In genomic region chr5:126658526-126658925, GRCh38 we compare ENCODE assay signal across 16 cellular contexts. TPM values are rescaled to one million over a fixed set of nuclear protein-coding genes. Genes with fewer than 3 reads are reported as not detected.
DNase-seq lines count a peak whose midpoint lies in the region; ATAC-seq and TF ChIP-seq lines count a peak whose summit lies in the region.
"Had no signal": no experiment of that assay in that cellular context is flagged by ENCODE, and none has a peak within 500 bp of the region (broad histone marks: within the 10 kb centered on the region; RNA-seq: fewer than 3 reads in every experiment).

No MANE protein-coding gene starts in this region.

- TF ChIP-seq CTCF in A673 (conservative IDR thresholded peaks at IDR 0.05; ENCODE audit: low read depth, low read length), result no peak
- no peak for TF ChIP-seq CTCF in endothelial cell (IDR thresholded peaks at IDR 0.05; ENCODE audit: unreplicated experiment)
- no peak for TF ChIP-seq CTCF in upper lobe of right lung (IDR thresholded peaks at IDR 0.05)

- H3K36me3 ChIP-seq in A673 (ENCODE audit: insufficient read depth, low read length, poor library complexity, severe bottlenecking) (no peaks in the 10 kb centered on the region), mesodermal cell (ENCODE audit: control insufficient read depth, insufficient read depth, low read length) (no peaks in the 10 kb centered on the region), upper lobe of right lung (no peaks in the 10 kb centered on the region)
- H3K36me3 ChIP-seq: BLaER1 had no signal

- DNase-seq in A673 (ENCODE audit: low spot score) (peak; percentile 60), NCI-H82 treated with DMSO at 0.1 percent for 48 hours (lab: John Stamatoyannopoulos, UW; ENCODE audit: unreplicated experiment) (peak; percentile 64), endothelial cell (ENCODE audit: low spot score) (no peak), upper lobe of right lung (no peak)
- DNase-seq in activated T-helper 1 cell treated with anti-CD3 and anti-CD28 coated beads, Interleukin-12 subunit alpha, Interleukin-12 subunit beta, Interleukin-2, Interleukin-4 antibody, amounts not matched to agents 30 ng/mL and 10 ng/mL and 1 ng/mL, durations not matched to agents 14 hours and 24 hours and 36 hours (ENCODE audit: low spot score), result no peak
- DNase-seq: DMS 273 treated with DMSO at 0.1 percent for 48 hours, GF-D8, H7, NCI-H187, NCI-H69, RPMI8226 had no signal

- H3K27ac ChIP-seq in A673 (ENCODE audit: low read depth, low read length, poor library complexity, severe bottlenecking) (peak overlapping the region; percentile 35), mesodermal cell (ENCODE audit: low read depth, low read length, severe bottlenecking) (peak overlapping the region; percentile 23), upper lobe of right lung (no peak overlapping the region)
- H3K27ac ChIP-seq: BLaER1 had no signal

- no TSS peak for BruUV-seq in A673 (replicated peaks; lab: Mats Ljungman, UMichigan)

- H3K36me3 Mint-ChIP-seq in endothelial cell (ENCODE audit: low read depth, unreplicated experiment), result no peaks in the 10 kb centered on the region
- H3K36me3 Mint-ChIP-seq in activated T-helper 1 cell treated with anti-CD3 and anti-CD28 coated beads, Interleukin-12 subunit alpha, Interleukin-12 subunit beta, Interleukin-2, Interleukin-4 antibody, amounts not matched to agents 30 ng/mL and 10 ng/mL and 1 ng/mL, durations not matched to agents 14 hours and 24 hours and 36 hours (ENCODE audit: low read depth), result no peaks in the 10 kb centered on the region

- H3K27me3 ChIP-seq in A673 (replicated peaks; ENCODE audit: insufficient read depth, low read depth, low read length, poor library complexity) (no peaks in the 10 kb centered on the region), upper lobe of right lung (no peaks in the 10 kb centered on the region)
- H3K27me3 ChIP-seq: BLaER1 had no signal

- intact Hi-C loops in A673 (cut with micrococcal nuclease; ENCODE audit: unreplicated experiment), result loop anchor here (5.0 to 10.0 kb wide), 4 partner anchors 386 to 1546 kb away; no protein-coding TSS in a partner anchor
- intact Hi-C loops in activated T-helper 1 cell treated with anti-CD3 and anti-CD28 coated beads, Interleukin-12 subunit alpha, Interleukin-12 subunit beta, Interleukin-2, Interleukin-4 antibody, amounts not matched to agents 30 ng/mL and 10 ng/mL and 1 ng/mL, durations not matched to agents 14 hours and 24 hours and 36 hours (cut with micrococcal nuclease), result no loop called here
- intact Hi-C loops in upper lobe of right lung (cut with DNase I), result no loop called here

- H3K27ac Mint-ChIP-seq in endothelial cell (ENCODE audit: unreplicated experiment), result peak overlapping the region; percentile 44
- no peak overlapping the region for H3K27ac Mint-ChIP-seq in activated T-helper 1 cell treated with anti-CD3 and anti-CD28 coated beads, Interleukin-12 subunit alpha, Interleukin-12 subunit beta, Interleukin-2, Interleukin-4 antibody, amounts not matched to agents 30 ng/mL and 10 ng/mL and 1 ng/mL, durations not matched to agents 14 hours and 24 hours and 36 hours
- H3K27ac Mint-ChIP-seq: IgD-negative memory B cell had no signal

- POLR2A ChIA-PET in A673 (lab: Charles Lee; ENCODE audit: low non-redundant PET), result interaction anchor here (0.7 kb wide), 1 partner anchor 325 kb away, joined by 8 read pairs; no protein-coding TSS in a partner anchor

- no peak overlapping the region for H3K4me3 ChIP-seq in A673 (ENCODE audit: low read depth, low read length, poor library complexity, severe bottlenecking)
- no peak overlapping the region for H3K4me3 ChIP-seq in mesodermal cell (ENCODE audit: extremely low read depth, insufficient read depth, low read length, poor library complexity, severe bottlenecking)
- H3K4me3 ChIP-seq in upper lobe of right lung, result no peak overlapping the region
- H3K4me3 ChIP-seq: BLaER1 had no signal

- no peak for ATAC-seq in HG03460 (IDR thresholded peaks at IDR 0.05; ENCODE audit: unreplicated experiment)
- ATAC-seq in upper lobe of right lung, result no peak
- ATAC-seq in HG03432 (IDR thresholded peaks at IDR 0.05; ENCODE audit: unreplicated experiment), result no peak

- peaks cover 2% of the 10 kb centered on the region for H3K4me1 Mint-ChIP-seq in endothelial cell (ENCODE audit: unreplicated experiment)
- peaks cover 8% of the 10 kb centered on the region for H3K4me1 Mint-ChIP-seq in activated T-helper 1 cell treated with anti-CD3 and anti-CD28 coated beads, Interleukin-12 subunit alpha, Interleukin-12 subunit beta, Interleukin-2, Interleukin-4 antibody, amounts not matched to agents 30 ng/mL and 10 ng/mL and 1 ng/mL, durations not matched to agents 14 hours and 24 hours and 36 hours (ENCODE audit: low read depth)

- CTCF ChIA-PET in A673 (lab: Charles Lee), result interaction anchor here (0.6 kb wide), 1 partner anchor 497 kb away, joined by 5 read pairs; no protein-coding TSS in a partner anchor

- 87 to 92% methylated on average over 2 to 3 of the region's 5 CpGs for WGBS in mesodermal cell (ENCODE audit: insufficient coverage in 2 of 2), 2 experiments

- H3K9me3 ChIP-seq in A673 (ENCODE audit: low read depth, low read length, poor library complexity, severe bottlenecking), result no peaks in the 10 kb centered on the region
- H3K9me3 ChIP-seq in mesodermal cell (ENCODE audit: control insufficient read depth, low read length), result no peaks in the 10 kb centered on the region
- H3K9me3 ChIP-seq in upper lobe of right lung, result no peaks in the 10 kb centered on the region
- H3K9me3 ChIP-seq: BLaER1 had no signal

- H3K4me3 Mint-ChIP-seq in endothelial cell (ENCODE audit: unreplicated experiment), result no peak overlapping the region
- no peak overlapping the region for H3K4me3 Mint-ChIP-seq in activated T-helper 1 cell treated with anti-CD3 and anti-CD28 coated beads, Interleukin-12 subunit alpha, Interleukin-12 subunit beta, Interleukin-2, Interleukin-4 antibody, amounts not matched to agents 30 ng/mL and 10 ng/mL and 1 ng/mL, durations not matched to agents 14 hours and 24 hours and 36 hours
- H3K4me3 Mint-ChIP-seq: IgD-negative memory B cell had no signal

- H3K4me1 ChIP-seq in A673 (ENCODE audit: insufficient read depth, low read length, poor library complexity, severe bottlenecking) (peaks cover 14% of the 10 kb centered on the region), mesodermal cell (ENCODE audit: control insufficient read depth, insufficient read depth, low read length, poor library complexity, severe bottlenecking) (no peaks in the 10 kb centered on the region), upper lobe of right lung (no peaks in the 10 kb centered on the region)
- H3K4me1 ChIP-seq: BLaER1 had no signal

- H3K27me3 Mint-ChIP-seq in endothelial cell (ENCODE audit: unreplicated experiment), result peaks cover 6% of the 10 kb centered on the region
- H3K27me3 Mint-ChIP-seq in activated T-helper 1 cell treated with anti-CD3 and anti-CD28 coated beads, Interleukin-12 subunit alpha, Interleukin-12 subunit beta, Interleukin-2, Interleukin-4 antibody, amounts not matched to agents 30 ng/mL and 10 ng/mL and 1 ng/mL, durations not matched to agents 14 hours and 24 hours and 36 hours (ENCODE audit: insufficient read depth), result peaks cover 8% of the 10 kb centered on the region

- H3K9me3 Mint-ChIP-seq in endothelial cell (ENCODE audit: unreplicated experiment), result no peaks in the 10 kb centered on the region
- H3K9me3 Mint-ChIP-seq in activated T-helper 1 cell treated with anti-CD3 and anti-CD28 coated beads, Interleukin-12 subunit alpha, Interleukin-12 subunit beta, Interleukin-2, Interleukin-4 antibody, amounts not matched to agents 30 ng/mL and 10 ng/mL and 1 ng/mL, durations not matched to agents 14 hours and 24 hours and 36 hours, result no peaks in the 10 kb centered on the region
- H3K9me3 Mint-ChIP-seq: IgD-negative memory B cell had no signal

RNA-seq across cellular contexts. Expression of gene PHAX, which starts 57.8 kb away (rescaled TPM):
- total RNA-seq in A673 (2021) (71.3 and 73.1 TPM in 2 replicates), endothelial cell (ENCODE audit: unreplicated experiment) (33.4 TPM), upper lobe of right lung (23.2 TPM)
- 35.2 TPM for polyA plus RNA-seq in mesodermal cell (2013, experiment 1 of 2)
- 40.4 TPM for polyA plus RNA-seq in mesodermal cell (2013, experiment 2 of 2)
- 46.6 and 52.9 TPM in 2 replicates for total RNA-seq in activated T-helper 1 cell treated with anti-CD3 and anti-CD28 coated beads, Interleukin-12 subunit alpha, Interleukin-12 subunit beta, Interleukin-2, Interleukin-4 antibody, amounts not matched to agents 30 ng/mL and 10 ng/mL and 1 ng/mL, durations not matched to agents 14 hours and 24 hours and 36 hours

Comparison
In these comparisons a context has a peak if more than half of its experiments do, and no peak if none do; other contexts are left out.
1. DNase-seq: peak in A673 (single experiment) and NCI-H82 treated with DMSO at 0.1 percent for 48 hours (single experiment); none in endothelial cell (single experiment), activated T-helper 1 cell treated with anti-CD3 and anti-CD28 coated beads, Interleukin-12 subunit alpha, Interleukin-12 subunit beta, Interleukin-2, Interleukin-4 antibody, amounts not matched to agents 30 ng/mL and 10 ng/mL and 1 ng/mL, durations not matched to agents 14 hours and 24 hours and 36 hours (single experiment) and upper lobe of right lung (single experiment).